ENCODE assay signal across 1 cellular context in the genomic region with DNA sequence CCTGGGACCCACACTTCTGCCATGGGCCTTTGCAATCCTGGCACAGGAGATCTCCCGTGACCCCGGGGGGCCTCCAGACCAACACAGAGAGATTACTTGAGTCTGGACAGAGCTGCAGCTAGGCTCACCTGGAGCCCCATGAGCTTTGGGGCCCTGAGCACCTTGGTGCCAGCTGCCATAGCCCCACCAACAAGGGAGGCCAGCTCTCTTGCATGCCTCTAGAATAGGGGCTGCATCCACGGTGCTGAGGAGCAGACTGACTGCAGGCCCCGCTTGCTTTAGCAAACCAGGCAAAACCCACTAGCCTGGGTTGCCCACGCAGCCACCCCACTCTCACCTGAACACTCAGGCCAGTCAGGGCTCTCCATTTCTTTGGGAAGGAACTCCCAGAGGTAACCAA.
TF ChIP-seq lines count a peak whose summit lies in the region.

No MANE protein-coding gene starts in this region.

TF ChIP-seq in HepG2, 621 proteins besides CTCF, POLR2A, EP300 and RAD21:
- TF ChIP-seq, protein P1, sequence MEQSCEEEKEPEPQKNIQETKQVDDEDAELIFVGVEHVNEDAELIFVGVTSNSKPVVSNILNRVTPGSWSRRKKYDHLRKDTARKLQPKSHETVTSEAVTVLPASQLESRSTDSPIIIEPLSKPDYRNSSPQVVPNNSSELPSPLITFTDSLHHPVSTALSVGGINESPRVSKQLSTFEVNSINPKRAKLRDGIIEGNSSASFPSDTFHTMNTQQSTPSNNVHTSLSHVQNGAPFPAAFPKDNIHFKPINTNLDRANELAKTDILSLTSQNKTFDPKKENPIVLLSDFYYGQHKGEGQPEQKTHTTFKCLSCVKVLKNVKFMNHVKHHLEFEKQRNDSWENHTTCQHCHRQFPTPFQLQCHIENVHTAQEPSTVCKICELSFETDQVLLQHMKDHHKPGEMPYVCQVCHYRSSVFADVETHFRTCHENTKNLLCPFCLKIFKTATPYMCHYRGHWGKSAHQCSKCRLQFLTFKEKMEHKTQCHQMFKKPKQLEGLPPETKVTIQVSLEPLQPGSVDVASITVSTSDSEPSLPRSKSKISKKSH (CRISPR knock-in tag; IDR thresholded peaks at IDR 0.05; ENCODE audit: borderline replicate concordance) = no peak
- no peak for TF ChIP-seq ZNF776 (CRISPR knock-in tag; IDR thresholded peaks at IDR 0.05)
- no peak for TF ChIP-seq NAIF1 (CRISPR knock-in tag; IDR thresholded peaks at IDR 0.05; ENCODE audit: borderline replicate concordance)
- TF ChIP-seq, protein P2, sequence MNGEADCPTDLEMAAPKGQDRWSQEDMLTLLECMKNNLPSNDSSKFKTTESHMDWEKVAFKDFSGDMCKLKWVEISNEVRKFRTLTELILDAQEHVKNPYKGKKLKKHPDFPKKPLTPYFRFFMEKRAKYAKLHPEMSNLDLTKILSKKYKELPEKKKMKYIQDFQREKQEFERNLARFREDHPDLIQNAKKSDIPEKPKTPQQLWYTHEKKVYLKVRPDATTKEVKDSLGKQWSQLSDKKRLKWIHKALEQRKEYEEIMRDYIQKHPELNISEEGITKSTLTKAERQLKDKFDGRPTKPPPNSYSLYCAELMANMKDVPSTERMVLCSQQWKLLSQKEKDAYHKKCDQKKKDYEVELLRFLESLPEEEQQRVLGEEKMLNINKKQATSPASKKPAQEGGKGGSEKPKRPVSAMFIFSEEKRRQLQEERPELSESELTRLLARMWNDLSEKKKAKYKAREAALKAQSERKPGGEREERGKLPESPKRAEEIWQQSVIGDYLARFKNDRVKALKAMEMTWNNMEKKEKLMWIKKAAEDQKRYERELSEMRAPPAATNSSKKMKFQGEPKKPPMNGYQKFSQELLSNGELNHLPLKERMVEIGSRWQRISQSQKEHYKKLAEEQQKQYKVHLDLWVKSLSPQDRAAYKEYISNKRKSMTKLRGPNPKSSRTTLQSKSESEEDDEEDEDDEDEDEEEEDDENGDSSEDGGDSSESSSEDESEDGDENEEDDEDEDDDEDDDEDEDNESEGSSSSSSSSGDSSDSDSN (CRISPR knock-in tag; IDR thresholded peaks at IDR 0.05) = no peak
- TF ChIP-seq MLLT10 (CRISPR knock-in tag; IDR thresholded peaks at IDR 0.05) = no peak
- TF ChIP-seq MZF1 (CRISPR knock-in tag; IDR thresholded peaks at IDR 0.05; ENCODE audit: borderline replicate concordance) = no peak
- TF ChIP-seq, protein P3, sequence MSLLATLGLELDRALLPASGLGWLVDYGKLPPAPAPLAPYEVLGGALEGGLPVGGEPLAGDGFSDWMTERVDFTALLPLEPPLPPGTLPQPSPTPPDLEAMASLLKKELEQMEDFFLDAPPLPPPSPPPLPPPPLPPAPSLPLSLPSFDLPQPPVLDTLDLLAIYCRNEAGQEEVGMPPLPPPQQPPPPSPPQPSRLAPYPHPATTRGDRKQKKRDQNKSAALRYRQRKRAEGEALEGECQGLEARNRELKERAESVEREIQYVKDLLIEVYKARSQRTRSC (CRISPR knock-in tag; IDR thresholded peaks at IDR 0.05; ENCODE audit: low read depth) = no peak
- TF ChIP-seq ZNF335 (CRISPR knock-in tag; IDR thresholded peaks at IDR 0.05) = no peak
- TF ChIP-seq AGO2 (optimal IDR thresholded peaks at IDR 0.05; ENCODE audit: low read depth, low read length) = no peak
- no peak for TF ChIP-seq ZNF557 (CRISPR knock-in tag; IDR thresholded peaks at IDR 0.05)
- TF ChIP-seq, protein P4, sequence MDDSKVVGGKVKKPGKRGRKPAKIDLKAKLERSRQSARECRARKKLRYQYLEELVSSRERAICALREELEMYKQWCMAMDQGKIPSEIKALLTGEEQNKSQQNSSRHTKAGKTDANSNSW (CRISPR knock-in tag; IDR thresholded peaks at IDR 0.05; ENCODE audit: borderline replicate concordance) = no peak
- no peak for TF ChIP-seq ZNF160 (CRISPR knock-in tag; IDR thresholded peaks at IDR 0.05)
- TF ChIP-seq, protein P5, sequence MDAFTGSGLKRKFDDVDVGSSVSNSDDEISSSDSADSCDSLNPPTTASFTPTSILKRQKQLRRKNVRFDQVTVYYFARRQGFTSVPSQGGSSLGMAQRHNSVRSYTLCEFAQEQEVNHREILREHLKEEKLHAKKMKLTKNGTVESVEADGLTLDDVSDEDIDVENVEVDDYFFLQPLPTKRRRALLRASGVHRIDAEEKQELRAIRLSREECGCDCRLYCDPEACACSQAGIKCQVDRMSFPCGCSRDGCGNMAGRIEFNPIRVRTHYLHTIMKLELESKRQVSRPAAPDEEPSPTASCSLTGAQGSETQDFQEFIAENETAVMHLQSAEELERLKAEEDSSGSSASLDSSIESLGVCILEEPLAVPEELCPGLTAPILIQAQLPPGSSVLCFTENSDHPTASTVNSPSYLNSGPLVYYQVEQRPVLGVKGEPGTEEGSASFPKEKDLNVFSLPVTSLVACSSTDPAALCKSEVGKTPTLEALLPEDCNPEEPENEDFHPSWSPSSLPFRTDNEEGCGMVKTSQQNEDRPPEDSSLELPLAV (CRISPR knock-in tag; conservative IDR thresholded peaks at IDR 0.05; ENCODE audit: low read depth) = no peak
- no peak for TF ChIP-seq JUNB (CRISPR knock-in tag; IDR thresholded peaks at IDR 0.05; ENCODE audit: borderline replicate concordance)
